ENCODE assay signal across 18 cellular contexts in the genomic region with DNA sequence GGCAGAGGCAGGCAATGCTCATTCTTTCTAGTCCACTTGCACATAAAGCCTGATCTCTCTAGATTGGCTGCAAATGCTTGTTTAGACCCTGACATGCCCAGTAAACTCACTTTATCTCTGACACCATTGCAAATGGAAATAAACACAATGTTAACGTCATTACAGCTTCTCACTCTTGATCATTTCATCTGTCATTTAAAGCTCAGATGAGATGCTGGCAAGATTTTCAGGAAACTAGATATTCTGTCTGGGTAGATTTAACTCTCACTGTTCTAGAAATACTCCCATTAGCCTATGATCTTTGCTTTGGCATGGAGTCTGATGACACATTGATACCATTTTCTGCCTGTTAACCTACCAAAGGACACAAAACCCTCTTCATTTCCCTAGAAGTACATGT.
A peak's percentile ranks its signal among the peaks of the same experiment; 100 is the strongest.
DNase-seq lines count a peak whose midpoint lies in the region; FAIRE-seq and TF ChIP-seq lines count a peak whose summit lies in the region.
"Had no signal": no experiment of that assay in that cellular context is flagged by ENCODE, and none has a peak within 500 bp of the region (broad histone marks: within the 10 kb centered on the region; RNA-seq: fewer than 3 reads in every experiment).

No MANE protein-coding gene starts in this region.

- peak; percentile 15 for FAIRE-seq in H54 (lab: Jason Lieb, UNC)
- FAIRE-seq: A549, D721Med, HTR-8/SVneo had no signal

- H3K4me1 Mint-ChIP-seq in endothelial cell (ENCODE audit: unreplicated experiment) = peaks cover 18% of the 10 kb centered on the region
- H3K4me1 Mint-ChIP-seq: H9 had no signal

- DNase-seq in DMS53 (lab: John Stamatoyannopoulos, UW) (peak; percentile 51), DMS53 treated with DMSO at 0.1 percent for 48 hours (lab: John Stamatoyannopoulos, UW; ENCODE audit: unreplicated experiment) (no peak), NCI-H2227 treated with DMSO at 0.1 percent for 48 hours (lab: John Stamatoyannopoulos, UW) (peak; percentile 13), NCI-H2227 (lab: John Stamatoyannopoulos, UW; ENCODE audit: unreplicated experiment) (no peak), H54 (ENCODE audit: insufficient read length, low spot score) (no peak), endothelial cell (ENCODE audit: low spot score) (no peak), globus pallidus (ENCODE audit: low spot score) (no peak), iPS-NIHi11 (ENCODE audit: low spot score) (no peak)
- DNase-seq: AML-193; Caco-2; CD4-positive, alpha-beta T cell; DMS79 treated with DMSO at 0.1 percent for 48 hours; GF-D8; GOT3; H9 had no signal

- H3K9me3 Mint-ChIP-seq in endothelial cell (ENCODE audit: unreplicated experiment) = no peaks in the 10 kb centered on the region
- H3K9me3 Mint-ChIP-seq: CD4-positive, alpha-beta T cell; H9 had no signal

- no peaks in the 10 kb centered on the region for H3K36me3 Mint-ChIP-seq in endothelial cell (ENCODE audit: low read depth, unreplicated experiment)

- peaks cover 2% of the 10 kb centered on the region for H3K27me3 Mint-ChIP-seq in endothelial cell (ENCODE audit: unreplicated experiment)
- H3K27me3 Mint-ChIP-seq: CD4-positive, alpha-beta T cell had no signal

- H3K4me3 Mint-ChIP-seq in endothelial cell (ENCODE audit: unreplicated experiment) = no peak overlapping the region
- H3K4me3 Mint-ChIP-seq: CD4-positive, alpha-beta T cell; H9 had no signal

- no peak for TF ChIP-seq POLR2A in H54 (IDR thresholded peaks at IDR 0.05; ENCODE audit: low read depth, low read length)

- no peak for TF ChIP-seq CTCF in endothelial cell (IDR thresholded peaks at IDR 0.05; ENCODE audit: unreplicated experiment)

- peak overlapping the region; percentile 77 for H3K27ac Mint-ChIP-seq in endothelial cell (ENCODE audit: unreplicated experiment)
- H3K27ac Mint-ChIP-seq: CD4-positive, alpha-beta T cell; H9 had no signal

Comparison
In these comparisons a context has a peak if more than half of its experiments do, and no peak if none do; other contexts are left out.
1. DNase-seq: peak in DMS53 (single experiment) and NCI-H2227 treated with DMSO at 0.1 percent for 48 hours (single experiment); none in DMS53 treated with DMSO at 0.1 percent for 48 hours (single experiment), NCI-H2227 (single experiment), H54 (single experiment), endothelial cell (single experiment), globus pallidus (single experiment) and iPS-NIHi11 (single experiment).